ENCODE assay signal across 9 cellular contexts in genomic region chr2:222655406-222655747, GRCh38. TPM values are rescaled to one million over a fixed set of nuclear protein-coding genes. Genes with fewer than 3 reads are reported as not detected.
DNase-seq lines count a peak whose midpoint lies in the region; ATAC-seq and TF ChIP-seq lines count a peak whose summit lies in the region.
"Had no signal": no experiment of that assay in that cellular context is flagged by ENCODE, and none has a peak within 500 bp of the region (broad histone marks: within the 10 kb centered on the region; RNA-seq: fewer than 3 reads in every experiment).

No MANE protein-coding gene starts in this region.

- peaks cover 0 to 10% of the 10 kb centered on the region in 2 donors for H3K36me3 Mint-ChIP-seq in CD4-positive, alpha-beta memory T cell

- peak overlapping the region; percentile 95 for H3K9ac ChIP-seq in SU-DHL-6 (ENCODE audit: low read length)

- peaks cover 8% of the 10 kb centered on the region for H3F3A ChIP-seq in SU-DHL-6 (ENCODE audit: insufficient read depth)

- POLR2A ChIA-PET in CD4-positive, alpha-beta memory T cell (lab: Charles Lee; ENCODE audit: partially characterized antibody), result no interaction called here

- ATAC-seq in GM19463 (IDR thresholded peaks at IDR 0.05; ENCODE audit: unreplicated experiment) (peak; percentile 11), HG03442 (IDR thresholded peaks at IDR 0.05; ENCODE audit: unreplicated experiment) (no peak)

- H2AFZ ChIP-seq in SU-DHL-6 (ENCODE audit: low read depth, low read length, severe bottlenecking), result peak overlapping the region; percentile 52

- H3K27ac Mint-ChIP-seq in CD4-positive, alpha-beta memory T cell, result peak overlapping the region; percentile 99 to 100 (median 100)

- H3K4me3 ChIP-seq in CD4-positive, alpha-beta memory T cell (ENCODE audit: low read length in 2 of 2), result peak overlapping the region; percentile 84 to 99
- H3K4me3 ChIP-seq in HL-60 (replicated peaks; ENCODE audit: insufficient read depth, low read length) (peak overlapping the region; percentile 94), SU-DHL-6 (ENCODE audit: insufficient read depth, low read length, poor library complexity, severe bottlenecking) (peak overlapping the region; percentile 79), esophagus muscularis mucosa (peak overlapping the region; percentile 68 to 92 (median 83)), neutrophil (ENCODE audit: low read depth in 1 of 2, low read length in 1 of 2) (peak overlapping the region; percentile 81 to 86)

- H4K20me1 ChIP-seq in SU-DHL-6 (ENCODE audit: low read depth, low read length), result no peaks in the 10 kb centered on the region

- under 1% methylated on average over 14 of the region's 14 CpGs for WGBS in esophagus muscularis mucosa

- no peaks in the 10 kb centered on the region for H3K36me3 ChIP-seq in CD4-positive, alpha-beta memory T cell (ENCODE audit: insufficient read depth, low read length)
- H3K36me3 ChIP-seq in SU-DHL-6 (ENCODE audit: low read length) (no peaks in the 10 kb centered on the region), esophagus muscularis mucosa (no peaks in the 10 kb centered on the region), neutrophil (no peaks in the 10 kb centered on the region)

- peaks cover 60% of the 10 kb centered on the region for H3K79me2 ChIP-seq in SU-DHL-6 (ENCODE audit: insufficient read depth, low read length)

- TF ChIP-seq EP300 in esophagus muscularis mucosa (IDR thresholded peaks at IDR 0.05), result no peak

- TF ChIP-seq POLR2A in esophagus muscularis mucosa (IDR thresholded peaks at IDR 0.05; ENCODE audit: low read depth), result no peak

- H3K27ac ChIP-seq in CD4-positive, alpha-beta memory T cell (ENCODE audit: low read depth, low read length), result peak overlapping the region; percentile 91
- H3K27ac ChIP-seq in HL-60 (replicated peaks) (peak overlapping the region; percentile 99), SU-DHL-6 (ENCODE audit: low read depth, low read length) (peak overlapping the region; percentile 89), esophagus muscularis mucosa (replicated peaks in 1 of 4) (peak overlapping the region; percentile 82 to 87 (median 84)), neutrophil (peak overlapping the region; percentile 93)

- intact Hi-C loops in CD4-positive, alpha-beta memory T cell (cut with micrococcal nuclease), result loop anchor here (5.0 kb wide), 1 partner anchor 1932 kb away; the partner anchor contains the start of gene CUL3
- intact Hi-C loops in esophagus muscularis mucosa (cut with DNase I), result no loop called here

- peaks cover 27 to 60% (median 43%) of the 10 kb centered on the region in 4 donors for H3K4me1 Mint-ChIP-seq in CD4-positive, alpha-beta memory T cell

- DNase-seq in CD4-positive, alpha-beta memory T cell, result no peak
- DNase-seq in HL-60 (ENCODE audit: low read depth in 1 of 2, low spot score in 1 of 2), result peak; percentile 26 to 53
- no peak for DNase-seq in esophagus muscularis mucosa (ENCODE audit: extremely low spot score)
- no peak for DNase-seq in mucosa of gallbladder (ENCODE audit: low spot score)

- H3K4me2 ChIP-seq in SU-DHL-6 (ENCODE audit: low read depth, low read length, poor library complexity, severe bottlenecking), result peak overlapping the region; percentile 99

- H3K4me3 Mint-ChIP-seq in CD4-positive, alpha-beta memory T cell, result peak overlapping the region; percentile 94 to 99 (median 96)

- no peaks in the 10 kb centered on the region for H3K9me3 Mint-ChIP-seq in CD4-positive, alpha-beta memory T cell

- H3K9me3 ChIP-seq in CD4-positive, alpha-beta memory T cell (ENCODE audit: control insufficient read depth in 1 of 2, low read length in 2 of 2), result no peaks in the 10 kb centered on the region
- no peaks in the 10 kb centered on the region for H3K9me3 ChIP-seq in SU-DHL-6 (ENCODE audit: insufficient read depth, low read length)
- H3K9me3 ChIP-seq in esophagus muscularis mucosa, result no peaks in the 10 kb centered on the region
- H3K9me3 ChIP-seq in neutrophil, result no peaks in the 10 kb centered on the region

- H3K27me3 ChIP-seq in CD4-positive, alpha-beta memory T cell (ENCODE audit: insufficient read depth, low read length), result no peaks in the 10 kb centered on the region
- H3K27me3 ChIP-seq in HL-60 (ENCODE audit: insufficient read depth, poor library complexity, severe bottlenecking) (no peaks in the 10 kb centered on the region), SU-DHL-6 (ENCODE audit: low read length) (no peaks in the 10 kb centered on the region), esophagus muscularis mucosa (no peaks in the 10 kb centered on the region), neutrophil (no peaks in the 10 kb centered on the region)

- H3K27me3 Mint-ChIP-seq in CD4-positive, alpha-beta memory T cell, result no peaks in the 10 kb centered on the region

- peaks cover 41% of the 10 kb centered on the region for H3K4me1 ChIP-seq in CD4-positive, alpha-beta memory T cell (ENCODE audit: insufficient read depth, low read length)
- H3K4me1 ChIP-seq in esophagus muscularis mucosa (peaks cover 15 to 43% (median 31%) of the 10 kb centered on the region in 4 donors), neutrophil (ENCODE audit: control insufficient read depth in 1 of 2, insufficient read depth in 1 of 2, low read depth in 1 of 2, low read length in 1 of 2) (peaks cover 59 to 64% of the 10 kb centered on the region in 2 experiments)

- TF ChIP-seq CTCF in HL-60 (IDR thresholded peaks at IDR 0.05; ENCODE audit: insufficient read depth, low read length), result no peak
- TF ChIP-seq CTCF in SU-DHL-6 (IDR thresholded peaks at IDR 0.05; ENCODE audit: insufficient read depth, low read length, poor library complexity, severe bottlenecking), result no peak
- TF ChIP-seq CTCF in esophagus muscularis mucosa (IDR thresholded peaks at IDR 0.05), result no peak
- TF ChIP-seq CTCF in neutrophil (IDR thresholded peaks at IDR 0.05), result no peak

- CTCF ChIA-PET in CD4-positive, alpha-beta memory T cell (lab: Charles Lee; ENCODE audit: partially characterized antibody), result no interaction called here

- H3K9me2 ChIP-seq in SU-DHL-6 (replicated peaks; ENCODE audit: insufficient read depth, low read length), result no peaks in the 10 kb centered on the region

RNA-seq across cellular contexts. Expression of gene FARSB, which starts 0.5 kb away (rescaled TPM):
- 10 to 100 TPM; 11.2 to 11.8 TPM for total RNA-seq in CD4-positive, alpha-beta memory T cell
- polyA plus RNA-seq in CD4-positive, alpha-beta memory T cell, result 10 to 100 TPM; 26.1 to 36.8 TPM
- total RNA-seq in esophagus muscularis mucosa (10 to 100 TPM; 11.9 to 14.4 (median 12.4) TPM), mucosa of gallbladder (12.1 TPM)

RNA-seq across cellular contexts. Expression of gene MOGAT1, which starts 16.1 kb away (rescaled TPM):
- not detected for total RNA-seq in CD4-positive, alpha-beta memory T cell
- not detected for polyA plus RNA-seq in CD4-positive, alpha-beta memory T cell
- total RNA-seq in esophagus muscularis mucosa (not detected), mucosa of gallbladder (102 TPM)
- total RNA-seq: T-helper 1 cell treated with Interleukin-12 subunit alpha and Interleukin-12 subunit beta and Interleukin-4 antibody, amounts not matched to agents 30 ng/mL and 1 ng/mL, for 36 hours had no signal

Comparison
In these comparisons a context has a peak if more than half of its experiments do, and no peak if none do; other contexts are left out.
1. DNase-seq: peak in HL-60 (2 of 2); none in CD4-positive, alpha-beta memory T cell (0 of 5), esophagus muscularis mucosa (single experiment) and mucosa of gallbladder (single experiment).
2. RNA of gene MOGAT1, which starts 16.1 kb away (total RNA-seq): 102 TPM in mucosa of gallbladder (single experiment); not detected in CD4-positive, alpha-beta memory T cell and not detected in esophagus muscularis mucosa; every median in the first group is over 100 times any median in the second.
3. Peak in every context shown above with its lines, with median percentiles within 50 percentile points of each other: H3K27ac ChIP-seq and H3K4me3 ChIP-seq.